ENCODE assay signal across 1 cellular context in the genomic region with DNA sequence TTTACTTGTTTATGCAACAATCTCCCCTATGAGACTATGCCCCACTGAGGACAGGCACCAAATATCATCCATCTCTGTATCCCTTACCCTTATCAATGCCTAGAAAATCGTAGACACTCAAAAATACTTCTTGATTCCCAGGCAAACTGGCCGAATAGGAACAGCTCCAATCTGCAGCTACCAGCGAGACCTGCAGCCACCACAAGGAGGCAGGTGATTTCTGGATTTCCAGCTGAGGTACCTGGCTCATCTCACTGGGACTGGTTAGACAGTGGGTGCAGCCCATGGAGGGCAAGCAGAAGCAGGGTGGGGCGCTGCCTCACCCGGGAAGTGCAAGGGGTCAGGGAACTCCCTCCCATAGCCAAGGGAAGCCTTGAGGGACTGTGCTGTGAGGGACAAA.
TF ChIP-seq lines count a peak whose summit lies in the region.

No MANE protein-coding gene starts in this region.

TF ChIP-seq in H1, 55 proteins besides CTCF, POLR2A, EP300 and RAD21:
- TF ChIP-seq, protein P1, sequence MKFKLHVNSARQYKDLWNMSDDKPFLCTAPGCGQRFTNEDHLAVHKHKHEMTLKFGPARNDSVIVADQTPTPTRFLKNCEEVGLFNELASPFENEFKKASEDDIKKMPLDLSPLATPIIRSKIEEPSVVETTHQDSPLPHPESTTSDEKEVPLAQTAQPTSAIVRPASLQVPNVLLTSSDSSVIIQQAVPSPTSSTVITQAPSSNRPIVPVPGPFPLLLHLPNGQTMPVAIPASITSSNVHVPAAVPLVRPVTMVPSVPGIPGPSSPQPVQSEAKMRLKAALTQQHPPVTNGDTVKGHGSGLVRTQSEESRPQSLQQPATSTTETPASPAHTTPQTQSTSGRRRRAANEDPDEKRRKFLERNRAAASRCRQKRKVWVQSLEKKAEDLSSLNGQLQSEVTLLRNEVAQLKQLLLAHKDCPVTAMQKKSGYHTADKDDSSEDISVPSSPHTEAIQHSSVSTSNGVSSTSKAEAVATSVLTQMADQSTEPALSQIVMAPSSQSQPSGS (IDR thresholded peaks at IDR 0.05; ENCODE audit: low read length): no peak
- TF ChIP-seq HDAC2 (IDR thresholded peaks at IDR 0.05; ENCODE audit: borderline replicate concordance in 1 of 2, low read depth in 2 of 2, low read length in 2 of 2) (no peak), POLR2AphosphoS5 (IDR thresholded peaks at IDR 0.05; ENCODE audit: low read depth, low read length) (no peak), CHD2 (IDR thresholded peaks at IDR 0.05; ENCODE audit: low read length) (no peak), JUND (IDR thresholded peaks at IDR 0.05; ENCODE audit: low read length) (no peak), SIX5 (IDR thresholded peaks at IDR 0.05; ENCODE audit: low read depth, low read length) (no peak), SIRT6 (IDR thresholded peaks at IDR 0.05; ENCODE audit: low read length) (no peak), BRCA1 (IDR thresholded peaks at IDR 0.05; ENCODE audit: low read depth, low read length) (no peak), CTBP2 (IDR thresholded peaks at IDR 0.05; ENCODE audit: borderline replicate concordance, insufficient read depth, insufficient read length, low read length) (no peak), SP4 (IDR thresholded peaks at IDR 0.05; ENCODE audit: low read length) (no peak), GTF2F1 (IDR thresholded peaks at IDR 0.05; ENCODE audit: borderline replicate concordance, low read depth, low read length) (no peak), SRF (IDR thresholded peaks at IDR 0.05; ENCODE audit: low read depth, low read length) (no peak), MAFK (IDR thresholded peaks at IDR 0.05; ENCODE audit: low read depth, low read length) (no peak), KDM4A (IDR thresholded peaks at IDR 0.05; ENCODE audit: low read depth, low read length, severe bottlenecking) (no peak)
